26 cellular contexts compared by ENCODE assay signal in genomic region chr5:94750681-94751080, GRCh38.
DNase-seq lines count a peak whose midpoint lies in the region; ATAC-seq, FAIRE-seq and TF ChIP-seq lines count a peak whose summit lies in the region.
"Had no signal": no experiment of that assay in that cellular context is flagged by ENCODE, and none has a peak within 500 bp of the region (broad histone marks: within the 10 kb centered on the region; RNA-seq: fewer than 3 reads in every experiment).

No MANE protein-coding gene starts in this region.

- H3K27ac ChIP-seq in GM23338 (ENCODE audit: low read depth): no peak overlapping the region
- no peak overlapping the region for H3K27ac ChIP-seq in H1 (ENCODE audit: low read depth, low read length)
- no peak overlapping the region for H3K27ac ChIP-seq in adrenal gland
- H3K27ac ChIP-seq: BLaER1 had no signal

- H4K91ac ChIP-seq in H1 (replicated peaks; ENCODE audit: insufficient read length, low read length): no peak overlapping the region

- TF ChIP-seq EP300 in H1 (IDR thresholded peaks at IDR 0.05; ENCODE audit: borderline replicate concordance in 1 of 2, low read depth in 2 of 2, low read length in 2 of 2): no peak

- no peak for FAIRE-seq in H1 (lab: Jason Lieb, UNC)
- FAIRE-seq: A204.1, G401.6, GM12891, GM19239 had no signal

- H2BK15ac ChIP-seq in H1 (ENCODE audit: low read length): no peak overlapping the region

- no peak overlapping the region for H3K23ac ChIP-seq in H1 (ENCODE audit: insufficient read length)

- H2BK5ac ChIP-seq in H1 (ENCODE audit: low read depth, low read length): no peak overlapping the region

- H2BK20ac ChIP-seq in H1 (ENCODE audit: low read length): 0 out of 2 replicates have a peak overlapping the region, but pooled peaks have one; percentile 10

- no peak for TF ChIP-seq CTCF in GM23338 (conservative IDR thresholded peaks at IDR 0.05; ENCODE audit: low read depth in 2 of 2)
- TF ChIP-seq CTCF in H1 (IDR thresholded peaks at IDR 0.05; ENCODE audit: control extremely low read depth in 1 of 3, insufficient read depth in 1 of 3, low read depth in 1 of 3, low read length in 3 of 3): no peak
- TF ChIP-seq CTCF in adrenal gland (IDR thresholded peaks at IDR 0.05): no peak

- H3K79me2 ChIP-seq in GM23338 (replicated peaks; ENCODE audit: insufficient read depth) (no peaks in the 10 kb centered on the region), H1 (ENCODE audit: control insufficient read depth in 1 of 2, insufficient read depth in 2 of 2, low read length in 2 of 2) (no peaks in the 10 kb centered on the region)

- DNase-seq in GM23338 (ENCODE audit: low spot score) (no peak), cerebellar cortex (ENCODE audit: low spot score) (peak; percentile 79), H1 (ENCODE audit: low read depth in 1 of 2, low spot score in 2 of 2) (no peak), adrenal gland (no peak), OCI-M2 (lab: John Stamatoyannopoulos, UW; ENCODE audit: unreplicated experiment) (no peak)
- DNase-seq: 8988T; ACHN; BE2C; CD4-positive, alpha-beta memory T cell; CD4-positive, CD25-positive, alpha-beta regulatory T cell; CD8-positive, alpha-beta memory T cell; COR-L47; DMS 273 treated with DMSO at 0.1 percent for 48 hours; DMS153; DMS79; DND-41; EL; GF-D8 had no signal

- no peak overlapping the region for H3K4ac ChIP-seq in H1 (replicated peaks; ENCODE audit: insufficient read length, low read depth, low read length)

- H3K4me2 ChIP-seq in GM23338: no peak overlapping the region
- no peak overlapping the region for H3K4me2 ChIP-seq in H1 (ENCODE audit: insufficient read depth in 1 of 2, low read depth in 2 of 2, low read length in 2 of 2)
- H3K4me2 ChIP-seq: BLaER1 had no signal

- no peak overlapping the region for H2BK120ac ChIP-seq in H1 (replicated peaks; ENCODE audit: low read depth, low read length)

- no peak overlapping the region for H3K9ac ChIP-seq in H1 (replicated peaks in 1 of 4; ENCODE audit: extremely low read depth in 1 of 4, low read depth in 3 of 4, low read length in 3 of 4)
- H3K9ac ChIP-seq: BLaER1 had no signal

- no peaks in the 10 kb centered on the region for H3K36me3 Mint-ChIP-seq in GM23338 (ENCODE audit: low read depth)
- H3K36me3 Mint-ChIP-seq: CD4-positive, alpha-beta memory T cell; CD4-positive, CD25-positive, alpha-beta regulatory T cell; CD8-positive, alpha-beta memory T cell had no signal

- H3K36me3 ChIP-seq in GM23338 (ENCODE audit: insufficient read depth) (no peaks in the 10 kb centered on the region), H1 (ENCODE audit: control insufficient read depth in 2 of 4, insufficient read depth in 4 of 4, low read length in 3 of 4) (no peaks in the 10 kb centered on the region), adrenal gland (replicated peaks in 1 of 2) (no peaks in the 10 kb centered on the region)
- H3K36me3 ChIP-seq: BE2C, BLaER1 had no signal

- 0 out of 2 replicates have a peak overlapping the region, but pooled peaks have one; percentile 25 for H2AFZ ChIP-seq in GM23338
- H2AFZ ChIP-seq in H1 (ENCODE audit: low read length): no peak overlapping the region

- H4K5ac ChIP-seq in H1 (ENCODE audit: insufficient read length, low read depth, low read length): no peak overlapping the region

- no peak for ATAC-seq in GM23338
- ATAC-seq in HG02610 (IDR thresholded peaks at IDR 0.05; ENCODE audit: unreplicated experiment): no peak
- ATAC-seq in GM21737 (IDR thresholded peaks at IDR 0.05; ENCODE audit: unreplicated experiment): no peak

- intact Hi-C loops in adrenal gland (cut with DNase I): no loop called here

- H3K23me2 ChIP-seq in H1 (ENCODE audit: low read depth, low read length): no peaks in the 10 kb centered on the region

- WGBS in H1 (ENCODE audit: extremely low coverage in 1 of 2, insufficient coverage in 1 of 2, insufficient read length in 1 of 2, insufficient replicate concordance in 2 of 2, low coverage in 1 of 2, low lambda C conversion rate in 2 of 2, missing lambda C conversion rate in 1 of 2), 2 experiments: 98% methylated on average over 4 of the region's 4 CpGs; no CpG with 5 or more reads in 1 of the 2 experiments
- 78 to 90% (median 85%) methylated on average over 4 of the region's 4 CpGs for WGBS in adrenal gland, 4 donors

- POLR2A ChIA-PET in H1 (lab: Charles Lee; ENCODE audit: partially characterized antibody): no interaction called here

- H3K4me1 ChIP-seq in GM23338 (ENCODE audit: insufficient read depth) (no peaks in the 10 kb centered on the region), H1 (replicated peaks in 1 of 4; ENCODE audit: control insufficient read depth in 3 of 4, insufficient read depth in 4 of 4, low read length in 3 of 4) (peaks cover 0 to 3% (median 0%) of the 10 kb centered on the region in 4 experiments; a peak in 1 of 7 replicates), adrenal gland (replicated peaks in 1 of 2) (no peaks in the 10 kb centered on the region)
- H3K4me1 ChIP-seq: BE2C had no signal

- H3K56ac ChIP-seq in H1 (replicated peaks; ENCODE audit: insufficient read length, low read depth, low read length): no peak overlapping the region

- TF ChIP-seq POLR2A in H1 (IDR thresholded peaks at IDR 0.05; ENCODE audit: control extremely low read depth in 1 of 2, low read depth in 2 of 2, low read length in 2 of 2): no peak
- TF ChIP-seq POLR2A in adrenal gland (IDR thresholded peaks at IDR 0.05): no peak

- TF ChIP-seq RAD21 in H1 (IDR thresholded peaks at IDR 0.05 in 1 of 2, conservative IDR thresholded peaks at IDR 0.05 in 1 of 2; ENCODE audit: low read depth in 2 of 2, low read length in 2 of 2): no peak

- no peak overlapping the region for H3K4me3 ChIP-seq in GM23338
- no peak overlapping the region for H3K4me3 ChIP-seq in H1 (ENCODE audit: extremely low read depth in 1 of 4, insufficient read depth in 2 of 4, low read depth in 3 of 4, low read length in 4 of 4)
- H3K4me3 ChIP-seq in adrenal gland: no peak overlapping the region
- H3K4me3 ChIP-seq: BLaER1 had no signal

- no peaks in the 10 kb centered on the region for H3K9me2 ChIP-seq in GM23338 (ENCODE audit: insufficient read depth)

- H3K27me3 ChIP-seq in GM23338 (ENCODE audit: insufficient read depth): no peaks in the 10 kb centered on the region
- no peaks in the 10 kb centered on the region for H3K27me3 ChIP-seq in H1 (replicated peaks in 1 of 4; ENCODE audit: control insufficient read depth in 3 of 4, extremely low read depth in 1 of 4, insufficient read depth in 3 of 4, low read length in 3 of 4)
- no peaks in the 10 kb centered on the region for H3K27me3 ChIP-seq in adrenal gland
- H3K27me3 ChIP-seq: BE2C, BLaER1 had no signal

- no peak overlapping the region for H2AK5ac ChIP-seq in H1 (ENCODE audit: low read depth, low read length)

- no peak overlapping the region; the same call in 1 of the 2 replicates for H3K27ac Mint-ChIP-seq in GM23338
- H3K27ac Mint-ChIP-seq: CD4-positive, alpha-beta memory T cell; CD8-positive, alpha-beta memory T cell had no signal

- no peak overlapping the region for H4K8ac ChIP-seq in H1 (ENCODE audit: extremely low read depth, insufficient read depth, low read length)

- H3K79me1 ChIP-seq in H1 (ENCODE audit: low read depth, low read length): no peaks in the 10 kb centered on the region

- H3F3A ChIP-seq in GM23338 (replicated peaks; ENCODE audit: low read depth): no peaks in the 10 kb centered on the region

- no peaks in the 10 kb centered on the region for H4K20me1 ChIP-seq in GM23338 (replicated peaks; ENCODE audit: insufficient read depth)
- H4K20me1 ChIP-seq in H1 (replicated peaks in 1 of 2; ENCODE audit: control insufficient read depth in 1 of 2, insufficient read depth in 2 of 2, low read length in 2 of 2): no peaks in the 10 kb centered on the region
- H4K20me1 ChIP-seq: BLaER1 had no signal

- H3K4me3 Mint-ChIP-seq in GM23338: no peak overlapping the region
- H3K4me3 Mint-ChIP-seq: CD14-positive monocyte; CD4-positive, alpha-beta memory T cell; CD8-positive, alpha-beta memory T cell had no signal

- H3K18ac ChIP-seq in H1 (ENCODE audit: extremely low read depth, low read length): no peak overlapping the region

- no peaks in the 10 kb centered on the region for H3K9me3 Mint-ChIP-seq in GM23338
- H3K9me3 Mint-ChIP-seq: CD4-positive, alpha-beta memory T cell; CD4-positive, CD25-positive, alpha-beta regulatory T cell; CD8-positive, alpha-beta memory T cell had no signal

- H3K4me1 Mint-ChIP-seq in GM23338: peaks cover 7% of the 10 kb centered on the region; the same call in 2 of the 3 replicates
- H3K4me1 Mint-ChIP-seq: CD4-positive, alpha-beta memory T cell; CD8-positive, alpha-beta memory T cell had no signal

- H3K14ac ChIP-seq in H1 (ENCODE audit: insufficient read length): no peak overlapping the region

- no peak overlapping the region for H2BK12ac ChIP-seq in H1 (ENCODE audit: low read depth, low read length)

- no peaks in the 10 kb centered on the region for H3K27me3 Mint-ChIP-seq in GM23338 (ENCODE audit: insufficient read depth, low read depth, poor library complexity)
- H3K27me3 Mint-ChIP-seq: CD4-positive, alpha-beta memory T cell; CD4-positive, CD25-positive, alpha-beta regulatory T cell; CD8-positive, alpha-beta memory T cell had no signal

- CTCF ChIA-PET in H1 (lab: Charles Lee; ENCODE audit: partially characterized antibody): interaction anchor here (4.4 kb wide), 1 partner anchor 13 kb away, joined by 17 read pairs; no protein-coding TSS in a partner anchor

- H3K9me3 ChIP-seq in H1 (ENCODE audit: insufficient read depth in 2 of 2, low read depth in 1 of 2, low read length in 1 of 2) (no peaks in the 10 kb centered on the region), adrenal gland (replicated peaks in 1 of 3) (no peaks in the 10 kb centered on the region)
- H3K9me3 ChIP-seq: BE2C, BLaER1 had no signal

TF ChIP-seq in GM23338, 12 proteins besides CTCF, POLR2A, EP300 and RAD21 (continues in another document):
- no peak for TF ChIP-seq EZH2phosphoT487 (IDR thresholded peaks at IDR 0.05; ENCODE audit: unreplicated experiment)
- no peak for TF ChIP-seq CREB1 (CRISPR knock-in tag; IDR thresholded peaks at IDR 0.05; ENCODE audit: low read depth)
- TF ChIP-seq POLR2AphosphoS5 (IDR thresholded peaks at IDR 0.05; ENCODE audit: low read depth): no peak
- no peak for TF ChIP-seq ZNF331 (CRISPR knock-in tag; IDR thresholded peaks at IDR 0.05; ENCODE audit: low read depth)

TF ChIP-seq in H1, 55 proteins besides CTCF, POLR2A, EP300 and RAD21 (continues in another document):
- TF ChIP-seq TBP (IDR thresholded peaks at IDR 0.05; ENCODE audit: low read depth, low read length) (no peak), ASH2L (IDR thresholded peaks at IDR 0.05; ENCODE audit: low read length) (no peak), SIX5 (IDR thresholded peaks at IDR 0.05; ENCODE audit: low read depth, low read length) (no peak), PHF8 (conservative IDR thresholded peaks at IDR 0.05; ENCODE audit: low read depth, low read length) (no peak), CHD2 (IDR thresholded peaks at IDR 0.05; ENCODE audit: low read length) (no peak), GTF2F1 (IDR thresholded peaks at IDR 0.05; ENCODE audit: borderline replicate concordance, low read depth, low read length) (no peak), SAP30 (IDR thresholded peaks at IDR 0.05; ENCODE audit: insufficient read depth, insufficient replicate concordance, low read length) (no peak), POLR2AphosphoS5 (IDR thresholded peaks at IDR 0.05; ENCODE audit: low read depth, low read length) (no peak), TCF12 (IDR thresholded peaks at IDR 0.05; ENCODE audit: low read depth, low read length) (no peak), FOSL1 (IDR thresholded peaks at IDR 0.05; ENCODE audit: insufficient read depth, low read depth, low read length) (no peak)
